8 cellular contexts compared by ENCODE assay signal in genomic region chr2:28393115-28393836, GRCh38.
A peak's percentile ranks its signal among the peaks of the same experiment; 100 is the strongest.
DNase-seq lines count a peak whose midpoint lies in the region.

No MANE protein-coding gene starts in this region.

- peak overlapping the region; percentile 98 for H3K9ac ChIP-seq in mucosa of stomach (ENCODE audit: low read length)

- no peaks in the 10 kb centered on the region for H3K9me3 ChIP-seq in mucosa of stomach (ENCODE audit: control insufficient read depth, low read length)

- no peaks in the 10 kb centered on the region for H3K27me3 ChIP-seq in mucosa of stomach (ENCODE audit: control insufficient read depth, insufficient read depth, low read length)

- H3K4me1 ChIP-seq in mucosa of stomach (ENCODE audit: control insufficient read depth, insufficient read depth, low read length), result peaks cover 29% of the 10 kb centered on the region

- H3K27ac ChIP-seq in epithelial cell of prostate, result peak overlapping the region; percentile 99

- peak; percentile 35 for DNase-seq in GM04504 (ENCODE audit: low read depth)
- peak; percentile 29 for DNase-seq in NCI-H1105 treated with DMSO at 0.1 percent for 48 hours (lab: John Stamatoyannopoulos, UW)
- peak; percentile 34 for DNase-seq in activated T-cell treated with anti-CD3 and anti-CD28 coated beads for 1 hour (ENCODE audit: low read depth)
- DNase-seq in epithelial cell of prostate (ENCODE audit: low read depth, low spot score), result no peak
- DNase-seq in superior temporal gyrus (ENCODE audit: extremely low spot score), result peak; percentile 30
- DNase-seq in NCI-H1436 (lab: John Stamatoyannopoulos, UW), result no peak
- no peak for DNase-seq in OCI-M2 (lab: John Stamatoyannopoulos, UW; ENCODE audit: unreplicated experiment)

- H3K4me3 ChIP-seq in mucosa of stomach (ENCODE audit: low read length), result peak overlapping the region; percentile 87

- peaks cover 10% of the 10 kb centered on the region for H3K36me3 ChIP-seq in mucosa of stomach (ENCODE audit: control insufficient read depth, insufficient read depth, low read length)

Comparison
In these comparisons a context has a peak if more than half of its experiments do, and no peak if none do; other contexts are left out.
1. DNase-seq: peak in GM04504 (single experiment), NCI-H1105 treated with DMSO at 0.1 percent for 48 hours (single experiment), activated T-cell treated with anti-CD3 and anti-CD28 coated beads for 1 hour (single experiment) and superior temporal gyrus (single experiment); none in epithelial cell of prostate (single experiment), NCI-H1436 (single experiment) and OCI-M2 (single experiment).